In the genomic region with DNA sequence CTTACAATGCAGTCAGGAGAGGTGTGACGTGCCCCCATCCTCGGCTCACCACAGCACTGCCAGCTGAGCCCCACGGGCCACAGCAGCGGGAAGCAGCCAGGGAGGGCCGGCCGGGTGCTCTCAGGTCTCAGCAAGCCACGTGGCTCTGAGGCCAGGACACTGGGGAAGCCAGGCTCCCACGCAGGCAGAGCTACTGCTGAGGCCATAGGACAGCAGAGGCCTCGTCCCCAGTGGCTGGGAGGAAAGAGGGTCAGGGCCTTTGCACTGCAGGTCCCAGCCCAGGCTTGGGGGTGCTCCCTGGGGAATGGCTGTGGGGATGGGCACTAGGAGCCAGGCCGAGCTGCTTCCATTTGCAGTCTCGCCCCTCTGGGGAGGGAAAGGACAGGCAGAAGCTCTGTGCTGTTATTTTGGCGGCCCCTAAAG, we compare ENCODE assay signal across 1 cellular context.
TF ChIP-seq lines count a peak whose summit lies in the region.

No MANE protein-coding gene starts in this region.

TF ChIP-seq in WTC11, 78 proteins besides CTCF, POLR2A, EP300 and RAD21 (continued from another document):
- TF ChIP-seq, protein P1, sequence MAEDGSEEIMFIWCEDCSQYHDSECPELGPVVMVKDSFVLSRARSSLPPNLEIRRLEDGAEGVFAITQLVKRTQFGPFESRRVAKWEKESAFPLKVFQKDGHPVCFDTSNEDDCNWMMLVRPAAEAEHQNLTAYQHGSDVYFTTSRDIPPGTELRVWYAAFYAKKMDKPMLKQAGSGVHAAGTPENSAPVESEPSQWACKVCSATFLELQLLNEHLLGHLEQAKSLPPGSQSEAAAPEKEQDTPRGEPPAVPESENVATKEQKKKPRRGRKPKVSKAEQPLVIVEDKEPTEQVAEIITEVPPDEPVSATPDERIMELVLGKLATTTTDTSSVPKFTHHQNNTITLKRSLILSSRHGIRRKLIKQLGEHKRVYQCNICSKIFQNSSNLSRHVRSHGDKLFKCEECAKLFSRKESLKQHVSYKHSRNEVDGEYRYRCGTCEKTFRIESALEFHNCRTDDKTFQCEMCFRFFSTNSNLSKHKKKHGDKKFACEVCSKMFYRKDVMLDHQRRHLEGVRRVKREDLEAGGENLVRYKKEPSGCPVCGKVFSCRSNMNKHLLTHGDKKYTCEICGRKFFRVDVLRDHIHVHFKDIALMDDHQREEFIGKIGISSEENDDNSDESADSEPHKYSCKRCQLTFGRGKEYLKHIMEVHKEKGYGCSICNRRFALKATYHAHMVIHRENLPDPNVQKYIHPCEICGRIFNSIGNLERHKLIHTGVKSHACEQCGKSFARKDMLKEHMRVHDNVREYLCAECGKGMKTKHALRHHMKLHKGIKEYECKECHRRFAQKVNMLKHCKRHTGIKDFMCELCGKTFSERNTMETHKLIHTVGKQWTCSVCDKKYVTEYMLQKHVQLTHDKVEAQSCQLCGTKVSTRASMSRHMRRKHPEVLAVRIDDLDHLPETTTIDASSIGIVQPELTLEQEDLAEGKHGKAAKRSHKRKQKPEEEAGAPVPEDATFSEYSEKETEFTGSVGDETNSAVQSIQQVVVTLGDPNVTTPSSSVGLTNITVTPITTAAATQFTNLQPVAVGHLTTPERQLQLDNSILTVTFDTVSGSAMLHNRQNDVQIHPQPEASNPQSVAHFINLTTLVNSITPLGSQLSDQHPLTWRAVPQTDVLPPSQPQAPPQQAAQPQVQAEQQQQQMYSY (CRISPR knock-in tag; IDR thresholded peaks at IDR 0.05) = no peak
- TF ChIP-seq, protein P2, sequence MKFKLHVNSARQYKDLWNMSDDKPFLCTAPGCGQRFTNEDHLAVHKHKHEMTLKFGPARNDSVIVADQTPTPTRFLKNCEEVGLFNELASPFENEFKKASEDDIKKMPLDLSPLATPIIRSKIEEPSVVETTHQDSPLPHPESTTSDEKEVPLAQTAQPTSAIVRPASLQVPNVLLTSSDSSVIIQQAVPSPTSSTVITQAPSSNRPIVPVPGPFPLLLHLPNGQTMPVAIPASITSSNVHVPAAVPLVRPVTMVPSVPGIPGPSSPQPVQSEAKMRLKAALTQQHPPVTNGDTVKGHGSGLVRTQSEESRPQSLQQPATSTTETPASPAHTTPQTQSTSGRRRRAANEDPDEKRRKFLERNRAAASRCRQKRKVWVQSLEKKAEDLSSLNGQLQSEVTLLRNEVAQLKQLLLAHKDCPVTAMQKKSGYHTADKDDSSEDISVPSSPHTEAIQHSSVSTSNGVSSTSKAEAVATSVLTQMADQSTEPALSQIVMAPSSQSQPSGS (CRISPR knock-in tag; IDR thresholded peaks at IDR 0.05; ENCODE audit: borderline replicate concordance, low read depth) = no peak
- TF ChIP-seq, protein P3, sequence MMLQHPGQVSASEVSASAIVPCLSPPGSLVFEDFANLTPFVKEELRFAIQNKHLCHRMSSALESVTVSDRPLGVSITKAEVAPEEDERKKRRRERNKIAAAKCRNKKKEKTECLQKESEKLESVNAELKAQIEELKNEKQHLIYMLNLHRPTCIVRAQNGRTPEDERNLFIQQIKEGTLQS (CRISPR knock-in tag; conservative IDR thresholded peaks at IDR 0.05) = no peak
- TF ChIP-seq, protein P4, sequence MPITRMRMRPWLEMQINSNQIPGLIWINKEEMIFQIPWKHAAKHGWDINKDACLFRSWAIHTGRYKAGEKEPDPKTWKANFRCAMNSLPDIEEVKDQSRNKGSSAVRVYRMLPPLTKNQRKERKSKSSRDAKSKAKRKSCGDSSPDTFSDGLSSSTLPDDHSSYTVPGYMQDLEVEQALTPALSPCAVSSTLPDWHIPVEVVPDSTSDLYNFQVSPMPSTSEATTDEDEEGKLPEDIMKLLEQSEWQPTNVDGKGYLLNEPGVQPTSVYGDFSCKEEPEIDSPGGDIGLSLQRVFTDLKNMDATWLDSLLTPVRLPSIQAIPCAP (CRISPR knock-in tag; IDR thresholded peaks at IDR 0.05) = no peak
- TF ChIP-seq NR2C2 (CRISPR knock-in tag; IDR thresholded peaks at IDR 0.05) (no peak), TCF7 (CRISPR knock-in tag; IDR thresholded peaks at IDR 0.05; ENCODE audit: low read depth) (no peak), EMX1 (CRISPR knock-in tag; IDR thresholded peaks at IDR 0.05) (no peak), NR1H2 (CRISPR knock-in tag; IDR thresholded peaks at IDR 0.05) (no peak)
